ENCODE assay signal across 20 cellular contexts in genomic region chr7:107555893-107556292, GRCh38. TPM values are rescaled to one million over a fixed set of nuclear protein-coding genes. Genes with fewer than 3 reads are reported as not detected.
A peak's percentile ranks its signal among the peaks of the same experiment; 100 is the strongest.
DNase-seq lines count a peak whose midpoint lies in the region; ATAC-seq and TF ChIP-seq lines count a peak whose summit lies in the region.
"Had no signal": no experiment of that assay in that cellular context is flagged by ENCODE, and none has a peak within 500 bp of the region (broad histone marks: within the 10 kb centered on the region; RNA-seq: fewer than 3 reads in every experiment).

No MANE protein-coding gene starts in this region.

- no peak overlapping the region for H2AK5ac ChIP-seq in H9 (ENCODE audit: insufficient read length, low read length)

- no peak for TF ChIP-seq CTCF in H9 (conservative IDR thresholded peaks at IDR 0.05)

- no peak overlapping the region for H3K56ac ChIP-seq in H9 (ENCODE audit: insufficient read length, low read depth, low read length)

- ATAC-seq in activated CD4-positive, alpha-beta T cell treated with anti-CD3 and anti-CD28 coated beads for 36 hours: peak; percentile 78
- peak; percentile 72 for ATAC-seq in stimulated activated naive CD8-positive, alpha-beta T cell treated with anti-CD3 and anti-CD28 coated beads, Interleukin-15, amount 100 ng/mL, for 72 hours
- no peak for ATAC-seq in stimulated activated naive CD8-positive, alpha-beta T cell treated with anti-CD3 and anti-CD28 coated beads, Interleukin-15, Interleukin-2, amounts not matched to agents 100 U/mL and 50 U/mL, for 24 hours
- no peak for ATAC-seq in HG02588 (IDR thresholded peaks at IDR 0.05; ENCODE audit: unreplicated experiment)
- ATAC-seq: CD8-positive, alpha-beta T cell; HCT116 had no signal

- no peaks in the 10 kb centered on the region for H4K20me1 ChIP-seq in H9 (ENCODE audit: control insufficient read depth, insufficient read depth, insufficient read length)

- no peak overlapping the region for H3T11ph ChIP-seq in H9 (ENCODE audit: low read length)

- no peak overlapping the region for H4K8ac ChIP-seq in H9 (replicated peaks; ENCODE audit: insufficient read length, low read depth, low read length)

- no peaks in the 10 kb centered on the region for H3K9me3 Mint-ChIP-seq in activated CD4-positive, alpha-beta T cell treated with anti-CD3 and anti-CD28 coated beads for 36 hours (ENCODE audit: low read depth)
- H3K9me3 Mint-ChIP-seq in activated CD4-positive, alpha-beta T cell treated with anti-CD3 and anti-CD28 coated beads, Interleukin-2, amount 10 ng/mL, durations not matched to agents 24 days and 14 days: no peaks in the 10 kb centered on the region
- H3K9me3 Mint-ChIP-seq in activated T-cell treated with anti-CD3 and anti-CD28 coated beads, Interleukin-2, amount 50 U/mL, for 24 hours: no peaks in the 10 kb centered on the region
- H3K9me3 Mint-ChIP-seq in stimulated activated naive CD8-positive, alpha-beta T cell treated with anti-CD3 and anti-CD28 coated beads, Interleukin-15, amount 100 ng/mL, for 72 hours: no peaks in the 10 kb centered on the region
- H3K9me3 Mint-ChIP-seq in H9: no peaks in the 10 kb centered on the region
- H3K9me3 Mint-ChIP-seq: CD4-positive, CD25-positive, alpha-beta regulatory T cell; CD8-positive, alpha-beta T cell had no signal

- H3K27ac ChIP-seq in H9 (ENCODE audit: insufficient read length, low read depth, low read length): no peak overlapping the region
- H3K27ac ChIP-seq: 22Rv1, BLaER1, C4-2B, GM23248 had no signal

- H3K79me1 ChIP-seq in H9 (ENCODE audit: insufficient read depth, low read depth, low read length, poor library complexity, severe bottlenecking): no peaks in the 10 kb centered on the region

- intact Hi-C loops in activated CD4-positive, alpha-beta T cell treated with anti-CD3 and anti-CD28 coated beads for 36 hours (cut with DNase I, micrococcal nuclease): no loop called here
- intact Hi-C loops in activated CD4-positive, alpha-beta T cell treated with anti-CD3 and anti-CD28 coated beads, Interleukin-2, amount 10 ng/mL, durations not matched to agents 24 days and 14 days (cut with micrococcal nuclease): no loop called here

- H3K4me1 Mint-ChIP-seq in activated CD4-positive, alpha-beta T cell treated with anti-CD3 and anti-CD28 coated beads for 36 hours: peaks cover 50% of the 10 kb centered on the region
- H3K4me1 Mint-ChIP-seq in activated CD4-positive, alpha-beta T cell treated with anti-CD3 and anti-CD28 coated beads, Interleukin-2, amount 10 ng/mL, durations not matched to agents 24 days and 14 days: peaks cover 33% of the 10 kb centered on the region
- H3K4me1 Mint-ChIP-seq in activated T-cell treated with anti-CD3 and anti-CD28 coated beads, Interleukin-2, amount 50 U/mL, for 24 hours (ENCODE audit: low read depth): peaks cover 72% of the 10 kb centered on the region
- peaks cover 46% of the 10 kb centered on the region for H3K4me1 Mint-ChIP-seq in stimulated activated naive CD8-positive, alpha-beta T cell treated with anti-CD3 and anti-CD28 coated beads, Interleukin-15, amount 100 ng/mL, for 72 hours
- H3K4me1 Mint-ChIP-seq in H9: no peaks in the 10 kb centered on the region

- no peak overlapping the region for H3K27ac Mint-ChIP-seq in activated CD4-positive, alpha-beta T cell treated with anti-CD3 and anti-CD28 coated beads for 36 hours
- no peak overlapping the region for H3K27ac Mint-ChIP-seq in activated CD4-positive, alpha-beta T cell treated with anti-CD3 and anti-CD28 coated beads, Interleukin-2, amount 10 ng/mL, durations not matched to agents 24 days and 14 days
- H3K27ac Mint-ChIP-seq in activated T-cell treated with anti-CD3 and anti-CD28 coated beads, Interleukin-2, amount 50 U/mL, for 24 hours: peak overlapping the region; percentile 41
- H3K27ac Mint-ChIP-seq in stimulated activated naive CD8-positive, alpha-beta T cell treated with anti-CD3 and anti-CD28 coated beads, Interleukin-15, amount 100 ng/mL, for 72 hours: no peak overlapping the region
- no peak overlapping the region for H3K27ac Mint-ChIP-seq in H9
- H3K27ac Mint-ChIP-seq: B cell; CD4-positive, CD25-positive, alpha-beta regulatory T cell; CD8-positive, alpha-beta T cell had no signal

- DNase-seq in activated CD4-positive, alpha-beta T cell treated with anti-CD3 and anti-CD28 coated beads for 36 hours: no peak
- DNase-seq in activated CD4-positive, alpha-beta T cell treated with anti-CD3 and anti-CD28 coated beads, Interleukin-2, amount 10 ng/mL, durations not matched to agents 24 days and 14 days: no peak
- DNase-seq in activated T-cell treated with anti-CD3 and anti-CD28 coated beads, Interleukin-2, amount 50 U/mL, for 24 hours: no peak
- DNase-seq in activated T-cell treated with anti-CD3 and anti-CD28 coated beads for 4 hours: no peak
- DNase-seq in stimulated activated naive CD8-positive, alpha-beta T cell treated with anti-CD3 and anti-CD28 coated beads, Interleukin-15, amount 100 ng/mL, for 72 hours: no peak
- DNase-seq in stimulated activated naive CD8-positive, alpha-beta T cell treated with anti-CD3 and anti-CD28 coated beads, Interleukin-15, Interleukin-2, amounts not matched to agents 100 U/mL and 50 U/mL, for 24 hours: no peak
- DNase-seq in H9: no peak
- DNase-seq: Caco-2; CD4-positive, CD25-positive, alpha-beta regulatory T cell; CD8-positive, alpha-beta T cell; DMS153; DND-41; GM23248; H7 had no signal

- no peak overlapping the region for H2AFZ ChIP-seq in H9 (ENCODE audit: low read length)
- H2AFZ ChIP-seq: GM23248 had no signal

- H2BK120ac ChIP-seq in H9 (ENCODE audit: low read depth, low read length, poor library complexity, severe bottlenecking): no peak overlapping the region

- H3K36me3 Mint-ChIP-seq in activated CD4-positive, alpha-beta T cell treated with anti-CD3 and anti-CD28 coated beads for 36 hours (ENCODE audit: low read depth): peaks cover 36% of the 10 kb centered on the region
- H3K36me3 Mint-ChIP-seq in activated CD4-positive, alpha-beta T cell treated with anti-CD3 and anti-CD28 coated beads, Interleukin-2, amount 10 ng/mL, durations not matched to agents 24 days and 14 days (ENCODE audit: low read depth): peaks cover 51% of the 10 kb centered on the region
- peaks cover 71% of the 10 kb centered on the region for H3K36me3 Mint-ChIP-seq in activated T-cell treated with anti-CD3 and anti-CD28 coated beads, Interleukin-2, amount 50 U/mL, for 24 hours (ENCODE audit: low read depth)
- H3K36me3 Mint-ChIP-seq in H9 (ENCODE audit: insufficient read depth in 1 of 3, low read depth in 3 of 3): peaks cover 7 to 35% (median 20%) of the 10 kb centered on the region in 3 experiments; a peak in 6 of 7 replicates

- no peak overlapping the region for H4K91ac ChIP-seq in H9 (ENCODE audit: insufficient read length, low read depth, low read length)

- H4K5ac ChIP-seq in H9 (ENCODE audit: insufficient read length, low read depth, low read length): no peak overlapping the region

- no peak overlapping the region for H2BK20ac ChIP-seq in H9 (ENCODE audit: low read depth, low read length, poor library complexity, severe bottlenecking)

- POLR2A ChIA-PET in activated CD4-positive, alpha-beta T cell treated with anti-CD3 and anti-CD28 coated beads for 36 hours (lab: Charles Lee): interaction anchor here (0.7 kb wide), 1 partner anchor 364 kb away, joined by 9 read pairs; no protein-coding TSS in a partner anchor

- no peak overlapping the region for H3K9ac ChIP-seq in H9 (ENCODE audit: extremely low read depth, insufficient read length, low read length)
- H3K9ac ChIP-seq: BLaER1, GM23248 had no signal

- no peak overlapping the region for H3K4me3 Mint-ChIP-seq in activated CD4-positive, alpha-beta T cell treated with anti-CD3 and anti-CD28 coated beads for 36 hours
- no peak overlapping the region for H3K4me3 Mint-ChIP-seq in activated CD4-positive, alpha-beta T cell treated with anti-CD3 and anti-CD28 coated beads, Interleukin-2, amount 10 ng/mL, durations not matched to agents 24 days and 14 days
- no peak overlapping the region for H3K4me3 Mint-ChIP-seq in activated T-cell treated with anti-CD3 and anti-CD28 coated beads, Interleukin-2, amount 50 U/mL, for 24 hours
- H3K4me3 Mint-ChIP-seq in stimulated activated naive CD8-positive, alpha-beta T cell treated with anti-CD3 and anti-CD28 coated beads, Interleukin-15, amount 100 ng/mL, for 72 hours: no peak overlapping the region
- no peak overlapping the region for H3K4me3 Mint-ChIP-seq in H9
- H3K4me3 Mint-ChIP-seq: B cell; CD8-positive, alpha-beta T cell had no signal

- H3K4me1 ChIP-seq in H9 (ENCODE audit: insufficient read depth, low read length): no peaks in the 10 kb centered on the region

- H2BK5ac ChIP-seq in H9 (ENCODE audit: insufficient read length, low read length): no peak overlapping the region

- H3K4ac ChIP-seq in H9 (ENCODE audit: low read depth, low read length): no peak overlapping the region

- no peak overlapping the region for H3K18ac ChIP-seq in H9 (ENCODE audit: insufficient read length, low read depth, low read length)

- no peaks in the 10 kb centered on the region for H3K23me2 ChIP-seq in H9 (ENCODE audit: insufficient read length, low read depth, low read length, poor library complexity, severe bottlenecking)

- H3K14ac ChIP-seq in H9 (ENCODE audit: insufficient read depth, low read length): no peak overlapping the region

- CTCF ChIA-PET in activated CD4-positive, alpha-beta T cell treated with anti-CD3 and anti-CD28 coated beads for 36 hours (lab: Charles Lee): interaction anchor here (0.5 kb wide), 1 partner anchor 1262 kb away, joined by 3 read pairs; no protein-coding TSS in a partner anchor

- no peaks in the 10 kb centered on the region for H3K9me3 ChIP-seq in H9 (ENCODE audit: control insufficient read depth, low read depth, low read length)
- H3K9me3 ChIP-seq: BLaER1, Caco-2 had no signal

- no peak overlapping the region for H3K4me2 ChIP-seq in H9 (ENCODE audit: insufficient read depth, insufficient read length, low read length)
- H3K4me2 ChIP-seq: BLaER1 had no signal

- peaks cover 1% of the 10 kb centered on the region; the same call in 1 of the 2 replicates for H3K79me2 ChIP-seq in H9 (ENCODE audit: insufficient read depth, low read length)

- H3K23ac ChIP-seq in H9 (ENCODE audit: insufficient read length, low read depth, low read length): no peak overlapping the region

- H3K27me3 ChIP-seq in H9 (ENCODE audit: insufficient read depth, low read length): no peaks in the 10 kb centered on the region
- H3K27me3 ChIP-seq: BLaER1 had no signal

- WGBS in H9 (ENCODE audit: extremely low coverage, insufficient read length, low lambda C conversion rate): no CpG with 5 or more reads among the region's 3 CpGs

- no peak overlapping the region for H2BK12ac ChIP-seq in H9 (ENCODE audit: insufficient read length, low read depth, low read length)

- no peaks in the 10 kb centered on the region for H3K27me3 Mint-ChIP-seq in activated CD4-positive, alpha-beta T cell treated with anti-CD3 and anti-CD28 coated beads for 36 hours
- H3K27me3 Mint-ChIP-seq in activated CD4-positive, alpha-beta T cell treated with anti-CD3 and anti-CD28 coated beads, Interleukin-2, amount 10 ng/mL, durations not matched to agents 24 days and 14 days: no peaks in the 10 kb centered on the region
- H3K27me3 Mint-ChIP-seq in activated T-cell treated with anti-CD3 and anti-CD28 coated beads, Interleukin-2, amount 50 U/mL, for 24 hours: no peaks in the 10 kb centered on the region
- H3K27me3 Mint-ChIP-seq in stimulated activated naive CD8-positive, alpha-beta T cell treated with anti-CD3 and anti-CD28 coated beads, Interleukin-15, amount 100 ng/mL, for 72 hours: no peaks in the 10 kb centered on the region
- no peaks in the 10 kb centered on the region for H3K27me3 Mint-ChIP-seq in H9 (ENCODE audit: low read depth)
- H3K27me3 Mint-ChIP-seq: B cell; CD4-positive, CD25-positive, alpha-beta regulatory T cell had no signal

- no peak overlapping the region for H2BK15ac ChIP-seq in H9 (ENCODE audit: low read depth, low read length)

RNA-seq across cellular contexts. Expression of gene COG5, which starts 7.8 kb away (rescaled TPM):
- total RNA-seq in activated CD4-positive, alpha-beta T cell treated with anti-CD3 and anti-CD28 coated beads for 36 hours: 10 to 100 TPM; 34.1 to 35.5 TPM
- total RNA-seq in activated CD4-positive, alpha-beta T cell treated with anti-CD3 and anti-CD28 coated beads, Interleukin-2, amount 10 ng/mL, durations not matched to agents 24 days and 14 days: 40.9 and 43.3 TPM in 2 replicates
- 20.2 and 21.8 TPM in 2 replicates for total RNA-seq in H9 (2021)

RNA-seq across cellular contexts. Expression of gene DUS4L, which starts 7.9 kb away (rescaled TPM):
- 10 to 100 TPM; 12.8 to 13.3 TPM for total RNA-seq in activated CD4-positive, alpha-beta T cell treated with anti-CD3 and anti-CD28 coated beads for 36 hours
- 12.9 and 14.9 TPM in 2 replicates for total RNA-seq in activated CD4-positive, alpha-beta T cell treated with anti-CD3 and anti-CD28 coated beads, Interleukin-2, amount 10 ng/mL, durations not matched to agents 24 days and 14 days
- total RNA-seq in H9 (2021): 10.8 TPM in 2 replicates

RNA-seq across cellular contexts. Expression of gene BCAP29, which starts 24.2 kb away (rescaled TPM):
- total RNA-seq in activated CD4-positive, alpha-beta T cell treated with anti-CD3 and anti-CD28 coated beads for 36 hours: 10 to 100 TPM; 31.4 to 38.8 TPM
- 43.6 and 52.0 TPM in 2 replicates for total RNA-seq in activated CD4-positive, alpha-beta T cell treated with anti-CD3 and anti-CD28 coated beads, Interleukin-2, amount 10 ng/mL, durations not matched to agents 24 days and 14 days
- 30.6 and 31.3 TPM in 2 replicates for total RNA-seq in H9 (2021)

Comparison
In these comparisons a context has a peak if more than half of its experiments do, and no peak if none do; other contexts are left out.
1. ATAC-seq: peak in activated CD4-positive, alpha-beta T cell treated with anti-CD3 and anti-CD28 coated beads for 36 hours (single experiment) and stimulated activated naive CD8-positive, alpha-beta T cell treated with anti-CD3 and anti-CD28 coated beads, Interleukin-15, amount 100 ng/mL, for 72 hours (single experiment); none in stimulated activated naive CD8-positive, alpha-beta T cell treated with anti-CD3 and anti-CD28 coated beads, Interleukin-15, Interleukin-2, amounts not matched to agents 100 U/mL and 50 U/mL, for 24 hours (single experiment) and HG02588 (single experiment).